ENCODE assay signal across 24 cellular contexts in the genomic region with DNA sequence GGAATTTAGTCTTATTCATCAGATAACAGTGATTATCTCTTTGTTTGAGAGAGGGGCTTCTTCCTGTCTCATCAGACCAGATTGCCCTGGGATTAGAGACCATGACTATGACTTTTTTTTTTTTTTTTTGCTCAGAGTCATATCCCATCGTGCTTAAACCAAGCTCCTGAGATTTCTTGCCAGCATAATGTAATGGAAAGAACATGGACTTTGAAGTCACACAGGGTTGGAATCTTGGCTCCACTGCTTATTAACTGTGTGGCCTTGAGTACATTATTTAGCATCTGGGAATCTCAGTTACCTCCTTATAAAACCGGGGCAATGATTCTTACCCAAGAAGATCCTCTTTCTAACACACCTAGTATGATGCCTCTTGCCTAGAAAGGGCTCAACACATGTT.
DNase-seq lines count a peak whose midpoint lies in the region; ATAC-seq and TF ChIP-seq lines count a peak whose summit lies in the region.
"Had no signal": no experiment of that assay in that cellular context is flagged by ENCODE, and none has a peak within 500 bp of the region (broad histone marks: within the 10 kb centered on the region; RNA-seq: fewer than 3 reads in every experiment).

No MANE protein-coding gene starts in this region.

- 6 to 12% methylated on average over 2 of the region's 2 CpGs for WGBS in GM23248 (ENCODE audit: low coverage in 1 of 2, low lambda C conversion rate in 2 of 2, missing lambda C conversion rate in 2 of 2), 2 experiments
- 86% methylated on average over 2 of the region's 2 CpGs for WGBS in mesenchymal stem cell
- WGBS in suprapubic skin = 54% methylated on average over 2 of the region's 2 CpGs

- TF ChIP-seq EP300 in suprapubic skin (IDR thresholded peaks at IDR 0.05) = no peak

- H4K8ac ChIP-seq in mesenchymal stem cell (ENCODE audit: low read length) = no peak overlapping the region

- H3K9me3 ChIP-seq in GM23248 (ENCODE audit: low read depth) = peaks cover 9% of the 10 kb centered on the region
- H3K9me3 ChIP-seq in mesenchymal stem cell (ENCODE audit: control insufficient read depth, low read length) = peaks cover 14% of the 10 kb centered on the region
- H3K9me3 ChIP-seq in suprapubic skin = peaks cover 6% of the 10 kb centered on the region
- H3K9me3 ChIP-seq: HAP-1 had no signal

- H3K9ac ChIP-seq in GM23248 (peak overlapping the region; percentile 0; the same call in 1 of the 2 replicates), mesenchymal stem cell (ENCODE audit: low read length) (peak overlapping the region; percentile 61)

- H2AFZ ChIP-seq in GM23248 = no peak overlapping the region
- H2AFZ ChIP-seq in mesenchymal stem cell (ENCODE audit: low read depth, low read length) = no peak overlapping the region

- H3K4me2 ChIP-seq in GM23248 (ENCODE audit: unreplicated experiment) (peak overlapping the region; percentile 2), mesenchymal stem cell (ENCODE audit: low read length, poor library complexity, severe bottlenecking) (no peak overlapping the region)

- H2BK15ac ChIP-seq in mesenchymal stem cell (ENCODE audit: low read depth, poor library complexity, severe bottlenecking) = no peak overlapping the region

- no peak overlapping the region for H3K4ac ChIP-seq in mesenchymal stem cell (ENCODE audit: low read depth in 1 of 2, low read length in 2 of 2)

- intact Hi-C loops in activated CD4-positive, alpha-beta T cell treated with anti-CD3 and anti-CD28 coated beads, Interleukin-2, amount 10 ng/mL, durations not matched to agents 24 days and 14 days (cut with micrococcal nuclease) = no loop called here

- peaks cover 11% of the 10 kb centered on the region for H3F3A ChIP-seq in GM23248 (ENCODE audit: insufficient read depth)

- no peaks in the 10 kb centered on the region for H3K79me1 ChIP-seq in mesenchymal stem cell (replicated peaks; ENCODE audit: low read length, poor library complexity, severe bottlenecking)

- no peaks in the 10 kb centered on the region for H3K4me1 Mint-ChIP-seq in activated CD4-positive, alpha-beta T cell treated with anti-CD3 and anti-CD28 coated beads, Interleukin-2, amount 10 ng/mL, durations not matched to agents 24 days and 14 days
- H3K4me1 Mint-ChIP-seq: activated CD8-positive, alpha-beta memory T cell treated with anti-CD3 and anti-CD28 coated beads, Interleukin-2, amount 10 ng/mL, durations not matched to agents 7 days and 5 days had no signal

- H2AK5ac ChIP-seq in mesenchymal stem cell (ENCODE audit: low read length, severe bottlenecking) = no peak overlapping the region

- TF ChIP-seq CTCF in coronary artery (IDR thresholded peaks at IDR 0.05) (no peak), suprapubic skin (IDR thresholded peaks at IDR 0.05) (no peak)

- in situ Hi-C loops in GM23248 (cut with MboI) = no loop called here

- H3K4me3 ChIP-seq in GM23248 (no peak overlapping the region), coronary artery (no peak overlapping the region), mesenchymal stem cell (ENCODE audit: insufficient read depth in 1 of 2, low read depth in 1 of 2, low read length in 2 of 2) (no peak overlapping the region), suprapubic skin (no peak overlapping the region)
- H3K4me3 ChIP-seq: HAP-1, MG63 had no signal

- no peaks in the 10 kb centered on the region for H3K36me3 ChIP-seq in GM23248 (ENCODE audit: low read depth)
- no peaks in the 10 kb centered on the region for H3K36me3 ChIP-seq in mesenchymal stem cell (ENCODE audit: control insufficient read depth in 1 of 2, insufficient read depth in 2 of 2, low read depth in 1 of 2, low read length in 2 of 2)
- H3K36me3 ChIP-seq in suprapubic skin = no peaks in the 10 kb centered on the region
- H3K36me3 ChIP-seq: HAP-1, MG63 had no signal

- peaks cover 5% of the 10 kb centered on the region for H3K9me3 Mint-ChIP-seq in activated CD4-positive, alpha-beta T cell treated with anti-CD3 and anti-CD28 coated beads, Interleukin-2, amount 10 ng/mL, durations not matched to agents 24 days and 14 days

- H3K18ac ChIP-seq in mesenchymal stem cell (ENCODE audit: low read depth in 1 of 2, low read length in 2 of 2) = peak overlapping the region in 1 of 2 experiments; percentile 78

- H3K36me3 Mint-ChIP-seq in activated CD4-positive, alpha-beta T cell treated with anti-CD3 and anti-CD28 coated beads, Interleukin-2, amount 10 ng/mL, durations not matched to agents 24 days and 14 days (ENCODE audit: low read depth) = no peaks in the 10 kb centered on the region
- H3K36me3 Mint-ChIP-seq: activated CD8-positive, alpha-beta memory T cell treated with anti-CD3 and anti-CD28 coated beads, Interleukin-2, amount 10 ng/mL, durations not matched to agents 7 days and 5 days; type B pancreatic cell had no signal

- H2BK5ac ChIP-seq in mesenchymal stem cell (ENCODE audit: low read depth, low read length, poor library complexity, severe bottlenecking) = no peak overlapping the region

- peak overlapping the region; percentile 52 for H3K27ac ChIP-seq in GM23248
- peak overlapping the region; percentile 64 to 88 for H3K27ac ChIP-seq in coronary artery
- H3K27ac ChIP-seq in mesenchymal stem cell (ENCODE audit: low read length, poor library complexity, severe bottlenecking) = no peak overlapping the region
- peak overlapping the region; percentile 26 for H3K27ac ChIP-seq in suprapubic skin

- no peak overlapping the region for H2BK12ac ChIP-seq in mesenchymal stem cell (ENCODE audit: low read length in 2 of 2)

- ATAC-seq in HG03342 (IDR thresholded peaks at IDR 0.05; ENCODE audit: unreplicated experiment) = no peak
- ATAC-seq: activated CD8-positive, alpha-beta memory T cell treated with anti-CD3 and anti-CD28 coated beads, Interleukin-2, amount 10 ng/mL, durations not matched to agents 7 days and 5 days; stimulated activated naive CD8-positive, alpha-beta T cell treated with anti-CD3 and anti-CD28 coated beads, Interleukin-15, Interleukin-2, amounts not matched to agents 100 U/mL and 50 U/mL, for 24 hours had no signal

- H3K4me3 Mint-ChIP-seq in activated CD4-positive, alpha-beta T cell treated with anti-CD3 and anti-CD28 coated beads, Interleukin-2, amount 10 ng/mL, durations not matched to agents 24 days and 14 days = no peak overlapping the region
- H3K4me3 Mint-ChIP-seq: activated CD8-positive, alpha-beta memory T cell treated with anti-CD3 and anti-CD28 coated beads, Interleukin-2, amount 10 ng/mL, durations not matched to agents 7 days and 5 days; type B pancreatic cell had no signal

- H3K27me3 ChIP-seq in GM23248 (replicated peaks; ENCODE audit: insufficient read depth) (no peaks in the 10 kb centered on the region), mesenchymal stem cell (ENCODE audit: control insufficient read depth in 1 of 2, insufficient read depth in 1 of 2, low read length in 2 of 2) (no peaks in the 10 kb centered on the region), suprapubic skin (no peaks in the 10 kb centered on the region)
- H3K27me3 ChIP-seq: MG63 had no signal

- H3K27me3 Mint-ChIP-seq in activated CD4-positive, alpha-beta T cell treated with anti-CD3 and anti-CD28 coated beads, Interleukin-2, amount 10 ng/mL, durations not matched to agents 24 days and 14 days = no peaks in the 10 kb centered on the region
- H3K27me3 Mint-ChIP-seq: activated CD8-positive, alpha-beta memory T cell treated with anti-CD3 and anti-CD28 coated beads, Interleukin-2, amount 10 ng/mL, durations not matched to agents 7 days and 5 days had no signal

- H3K23ac ChIP-seq in mesenchymal stem cell (ENCODE audit: low read length in 2 of 2) = no peak overlapping the region

- H3K79me2 ChIP-seq in GM23248 (ENCODE audit: insufficient read depth) = no peaks in the 10 kb centered on the region

- H2BK120ac ChIP-seq in mesenchymal stem cell (ENCODE audit: low read depth, low read length) = no peak overlapping the region

- H3K4me1 ChIP-seq in GM23248 (ENCODE audit: insufficient read depth) = peaks cover 40% of the 10 kb centered on the region
- H3K4me1 ChIP-seq in mesenchymal stem cell (ENCODE audit: control insufficient read depth, insufficient read depth, low read depth, low read length) = peaks cover 24% of the 10 kb centered on the region
- peaks cover 17% of the 10 kb centered on the region for H3K4me1 ChIP-seq in suprapubic skin
- H3K4me1 ChIP-seq: HAP-1 had no signal

- no peak for TF ChIP-seq POLR2A in suprapubic skin (IDR thresholded peaks at IDR 0.05)

- H3K9me2 ChIP-seq in GM23248 (ENCODE audit: insufficient read depth) = no peaks in the 10 kb centered on the region

- H3K14ac ChIP-seq in mesenchymal stem cell (ENCODE audit: low read length in 2 of 2) = no peak overlapping the region

- DNase-seq in GM23248 (peak; percentile 62), coronary artery (ENCODE audit: low spot score) (no peak), mesenchymal stem cell (peak; percentile 31), suprapubic skin (ENCODE audit: low spot score in 2 of 2) (no peak), DMS53 (lab: John Stamatoyannopoulos, UW) (no peak), activated gamma-delta T cell (lab: John Stamatoyannopoulos, UW) (no peak)
- no peak for DNase-seq in activated CD4-positive, alpha-beta T cell treated with anti-CD3 and anti-CD28 coated beads, Interleukin-2, amount 10 ng/mL, durations not matched to agents 24 days and 14 days
- DNase-seq: activated CD4-positive, alpha-beta T cell treated with anti-CD3 and anti-CD28 coated beads, Interleukin-2, amount 50 U/mL, for 1 hour; activated CD8-positive, alpha-beta memory T cell treated with anti-CD3 and anti-CD28 coated beads, Interleukin-2, amount 10 ng/mL, durations not matched to agents 7 days and 5 days; activated naive CD4-positive, alpha-beta T cell; activated T-cell treated with anti-CD3 and anti-CD28 coated beads, Interleukin-2, amount 50 U/mL, for 48 hours; C1 segment of cervical spinal cord; Caco-2; DND-41; KBM-7; NCI-H2029; NCI-H2227 treated with DMSO at 0.1 percent for 48 hours; stimulated activated naive CD8-positive, alpha-beta T cell treated with anti-CD3 and anti-CD28 coated beads, Interleukin-15, Interleukin-2, amounts not matched to agents 100 U/mL and 50 U/mL, for 24 hours; SW 1271; T1000 had no signal

- H3K27ac Mint-ChIP-seq in activated CD4-positive, alpha-beta T cell treated with anti-CD3 and anti-CD28 coated beads, Interleukin-2, amount 10 ng/mL, durations not matched to agents 24 days and 14 days = no peak overlapping the region
- H3K27ac Mint-ChIP-seq: activated CD8-positive, alpha-beta memory T cell treated with anti-CD3 and anti-CD28 coated beads, Interleukin-2, amount 10 ng/mL, durations not matched to agents 7 days and 5 days; type B pancreatic cell had no signal

- no peak overlapping the region for H4K91ac ChIP-seq in mesenchymal stem cell (ENCODE audit: low read length)

- no peaks in the 10 kb centered on the region for H4K20me1 ChIP-seq in GM23248 (ENCODE audit: insufficient read depth)

Comparison
In these comparisons a context has a peak if more than half of its experiments do, and no peak if none do; other contexts are left out.
1. DNase-seq: peak in GM23248 (single experiment) and mesenchymal stem cell (single experiment); none in coronary artery (single experiment), suprapubic skin (0 of 2), DMS53 (single experiment), activated CD4-positive, alpha-beta T cell treated with anti-CD3 and anti-CD28 coated beads, Interleukin-2, amount 10 ng/mL, durations not matched to agents 24 days and 14 days (single experiment) and activated gamma-delta T cell (single experiment).